Comparison of ENCODE assay signal across 1 cellular context in genomic region chr4:108172780-108173598, GRCh38.
TF ChIP-seq lines count a peak whose summit lies in the region.

No MANE protein-coding gene starts in this region.

TF ChIP-seq in K562, 482 proteins besides CTCF, POLR2A, EP300 and RAD21 (continued from another document and continues in another):
- TF ChIP-seq ZNF639 (CRISPR knock-in tag; conservative IDR thresholded peaks at IDR 0.05 in 1 of 2, IDR thresholded peaks at IDR 0.05 in 1 of 2) (no peak), ATF2 (CRISPR knock-in tag; IDR thresholded peaks at IDR 0.05) (no peak), RBM34 (IDR thresholded peaks at IDR 0.05; ENCODE audit: borderline replicate concordance, insufficient read depth, low read length) (no peak), TAF1 (IDR thresholded peaks at IDR 0.05; ENCODE audit: control insufficient read depth, extremely low read depth, insufficient read depth, low read length, severe bottlenecking) (peak; percentile 80), ZZZ3 (IDR thresholded peaks at IDR 0.05) (no peak), PKNOX1 (IDR thresholded peaks at IDR 0.05) (no peak), ZNF551 (CRISPR knock-in tag; IDR thresholded peaks at IDR 0.05) (no peak), POLR2H (tag; IDR thresholded peaks at IDR 0.05; ENCODE audit: low read depth) (no peak; the same call in 1 of the 2 replicates), CSDE1 (IDR thresholded peaks at IDR 0.05) (no peak), ZNF121 (CRISPR knock-in tag; conservative IDR thresholded peaks at IDR 0.05) (no peak), ZNF23 (CRISPR knock-in tag; IDR thresholded peaks at IDR 0.05) (no peak), ZHX1 (conservative IDR thresholded peaks at IDR 0.05; ENCODE audit: low read length) (no peak), MGA (IDR thresholded peaks at IDR 0.05) (no peak), REST (CRISPR knock-in tag; IDR thresholded peaks at IDR 0.05; ENCODE audit: low read depth) (no peak), ETS1 (conservative IDR thresholded peaks at IDR 0.05; ENCODE audit: control insufficient read depth, low read depth, low read length) (no peak), TBP (optimal IDR thresholded peaks at IDR 0.05; ENCODE audit: low read depth, low read length) (peak; percentile 81), CBFA2T3 (IDR thresholded peaks at IDR 0.05) (no peak), ZBTB26 (CRISPR knock-in tag; IDR thresholded peaks at IDR 0.05) (no peak), MYNN (IDR thresholded peaks at IDR 0.05) (no peak), MYNN (CRISPR knock-in tag; IDR thresholded peaks at IDR 0.05) (no peak), ZBTB34 (CRISPR knock-in tag; IDR thresholded peaks at IDR 0.05) (no peak), SIN3B (IDR thresholded peaks at IDR 0.05; ENCODE audit: low read depth) (no peak), ELF2 (CRISPR knock-in tag; IDR thresholded peaks at IDR 0.05) (no peak), SP1 (CRISPR knock-in tag; IDR thresholded peaks at IDR 0.05) (no peak), ZNF79 (CRISPR knock-in tag; IDR thresholded peaks at IDR 0.05; ENCODE audit: low read depth) (no peak), HNRNPL (IDR thresholded peaks at IDR 0.05; ENCODE audit: low read depth, low read length) (peak; percentile 49; the same call in 1 of the 2 replicates), TGIF2 (CRISPR knock-in tag; IDR thresholded peaks at IDR 0.05) (no peak), KHSRP (IDR thresholded peaks at IDR 0.05) (no peak), RBFOX2 (IDR thresholded peaks at IDR 0.05; ENCODE audit: low read depth, low read length) (peak; percentile 93), DMBX1 (CRISPR knock-in tag; IDR thresholded peaks at IDR 0.05; ENCODE audit: borderline replicate concordance) (no peak)
